In the genomic region with DNA sequence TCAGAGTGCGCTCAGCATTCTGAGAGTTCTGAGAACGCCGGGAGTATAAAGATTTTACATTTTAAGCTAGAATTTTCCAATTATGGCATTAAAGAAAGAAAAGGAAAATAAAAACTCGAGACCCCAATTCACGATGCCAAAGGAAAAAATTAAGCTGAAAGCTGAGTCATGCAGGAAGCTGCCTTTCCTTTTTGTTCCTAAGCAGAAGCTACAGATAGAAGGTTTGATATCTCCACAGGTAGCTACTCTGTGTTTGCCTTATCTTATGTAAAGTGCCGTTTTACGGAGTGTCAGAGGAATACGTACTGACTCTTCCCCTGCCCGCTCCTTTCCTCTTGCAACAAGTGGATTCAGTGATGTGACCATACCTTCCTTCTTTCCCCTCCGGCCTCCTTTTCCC, we compare ENCODE assay signal across 27 cellular contexts. TPM values are rescaled to one million over a fixed set of nuclear protein-coding genes. Genes with fewer than 3 reads are reported as not detected.
"Had no signal": no experiment of that assay in that cellular context is flagged by ENCODE, and none has a peak within 500 bp of the region (broad histone marks: within the 10 kb centered on the region; RNA-seq: fewer than 3 reads in every experiment).

No MANE protein-coding gene starts in this region.

- H3K4me2 ChIP-seq: SK-N-SH had no signal

- ATAC-seq: activated CD4-positive, CD25-positive, alpha-beta regulatory T cell treated with anti-CD3 and anti-CD28 coated beads, Interleukin-2, amount 50 U/mL, for 24 hours; activated CD8-positive, alpha-beta memory T cell treated with anti-CD3 and anti-CD28 coated beads, Interleukin-2, amount 10 ng/mL, durations not matched to agents 7 days and 5 days; activated T-cell treated with anti-CD3 and anti-CD28 coated beads, Interleukin-2, amount 50 U/mL, for 4 hours; activated T-helper 17 cell treated with anti-CD3 and anti-CD28 coated beads, Interleukin-2, amount 50 U/mL, for 72 hours had no signal

- H3K9ac ChIP-seq: SK-N-SH had no signal

- H3K4me1 Mint-ChIP-seq: activated CD8-positive, alpha-beta memory T cell treated with anti-CD3 and anti-CD28 coated beads, Interleukin-2, amount 10 ng/mL, durations not matched to agents 7 days and 5 days; activated T-helper 17 cell treated with anti-CD3 and anti-CD28 coated beads, Interleukin-2, amount 50 U/mL, for 72 hours had no signal

- DNase-seq: activated CD4-positive, alpha-beta T cell treated with anti-CD3 and anti-CD28 coated beads for 4 hours; activated CD4-positive, alpha-beta T cell treated with anti-CD3 and anti-CD28 coated beads, Interleukin-2, amount 50 U/mL, for 48 hours; activated CD8-positive, alpha-beta memory T cell treated with anti-CD3 and anti-CD28 coated beads, Interleukin-2, amount 10 ng/mL, durations not matched to agents 7 days and 5 days; activated gamma-delta T cell; activated naive CD4-positive, alpha-beta T cell treated with anti-CD3 and anti-CD28 coated beads for 36 hours; activated T-cell treated with anti-CD3 and anti-CD28 coated beads, Interleukin-2, amount 50 U/mL, for 4 hours; amygdala; brain microvascular endothelial cell; Kasumi-1; NCI-H1105 treated with DMSO at 0.1 percent for 48 hours; NCI-H1436 treated with DMSO at 0.1 percent for 48 hours; NCI-H187; NCI-H2081; NCI-H510A treated with DMSO at 0.1 percent for 48 hours; NCI-H69; Peyer's patch; Right ventricle myocardium superior; SJCRH30; SK-N-SH; T-helper 1 cell; WERI-Rb-1 had no signal

- H3K36me3 Mint-ChIP-seq: activated CD8-positive, alpha-beta memory T cell treated with anti-CD3 and anti-CD28 coated beads, Interleukin-2, amount 10 ng/mL, durations not matched to agents 7 days and 5 days; activated naive CD8-positive, alpha-beta T cell had no signal

- H3K27ac ChIP-seq: brain microvascular endothelial cell, cardiac muscle cell, Peyer's patch, RWPE1, SJCRH30, WERI-Rb-1 had no signal

- H3K27me3 ChIP-seq: brain microvascular endothelial cell, cardiac muscle cell, Peyer's patch, SJCRH30 had no signal

- H3K9me3 Mint-ChIP-seq: activated naive CD4-positive, alpha-beta T cell treated with anti-CD3 and anti-CD28 coated beads for 36 hours; activated T-cell treated with anti-CD3 and anti-CD28 coated beads, Interleukin-2, amount 50 U/mL, for 4 hours; activated T-helper 17 cell treated with anti-CD3 and anti-CD28 coated beads, Interleukin-2, amount 50 U/mL, for 72 hours had no signal

- H3K27ac Mint-ChIP-seq: activated CD8-positive, alpha-beta memory T cell treated with anti-CD3 and anti-CD28 coated beads, Interleukin-2, amount 10 ng/mL, durations not matched to agents 7 days and 5 days; activated naive CD4-positive, alpha-beta T cell treated with anti-CD3 and anti-CD28 coated beads for 36 hours; activated naive CD8-positive, alpha-beta T cell; activated T-helper 17 cell treated with anti-CD3 and anti-CD28 coated beads, Interleukin-2, amount 50 U/mL, for 72 hours had no signal

- H3K4me3 ChIP-seq: cardiac muscle cell, Peyer's patch, SJCRH30 had no signal

- H3K4me3 Mint-ChIP-seq: activated CD8-positive, alpha-beta memory T cell treated with anti-CD3 and anti-CD28 coated beads, Interleukin-2, amount 10 ng/mL, durations not matched to agents 7 days and 5 days; activated naive CD4-positive, alpha-beta T cell treated with anti-CD3 and anti-CD28 coated beads for 36 hours; activated naive CD8-positive, alpha-beta T cell; activated T-cell treated with anti-CD3 and anti-CD28 coated beads, Interleukin-2, amount 50 U/mL, for 4 hours; activated T-helper 17 cell treated with anti-CD3 and anti-CD28 coated beads, Interleukin-2, amount 50 U/mL, for 72 hours had no signal

- H3K4me1 ChIP-seq: Peyer's patch, SJCRH30 had no signal

- H3K36me3 ChIP-seq: brain microvascular endothelial cell, cardiac muscle cell, Peyer's patch, SJCRH30, WERI-Rb-1 had no signal

- H3K9me3 ChIP-seq: Peyer's patch, SJCRH30, SK-N-SH had no signal

- H3K27me3 Mint-ChIP-seq: activated CD8-positive, alpha-beta memory T cell treated with anti-CD3 and anti-CD28 coated beads, Interleukin-2, amount 10 ng/mL, durations not matched to agents 7 days and 5 days; activated T-helper 17 cell treated with anti-CD3 and anti-CD28 coated beads, Interleukin-2, amount 50 U/mL, for 72 hours had no signal

RNA-seq across cellular contexts. Expression of gene SORBS2, which starts 10.8 kb away (rescaled TPM):
- total RNA-seq: activated CD8-positive, alpha-beta memory T cell treated with anti-CD3 and anti-CD28 coated beads, Interleukin-2, amount 10 ng/mL, durations not matched to agents 7 days and 5 days; activated naive CD4-positive, alpha-beta T cell treated with anti-CD3 and anti-CD28 coated beads for 36 hours; activated T-helper 17 cell treated with anti-CD3 and anti-CD28 coated beads, Interleukin-2, amount 50 U/mL, for 72 hours; SJCRH30; T-helper 2 cell treated with Interferon-gamma antibody and Interleukin-4, amounts not matched to agents 100 ng/mL and 5 ng/mL, for 36 hours had no signal
